21 cellular contexts compared by ENCODE assay signal in the genomic region with DNA sequence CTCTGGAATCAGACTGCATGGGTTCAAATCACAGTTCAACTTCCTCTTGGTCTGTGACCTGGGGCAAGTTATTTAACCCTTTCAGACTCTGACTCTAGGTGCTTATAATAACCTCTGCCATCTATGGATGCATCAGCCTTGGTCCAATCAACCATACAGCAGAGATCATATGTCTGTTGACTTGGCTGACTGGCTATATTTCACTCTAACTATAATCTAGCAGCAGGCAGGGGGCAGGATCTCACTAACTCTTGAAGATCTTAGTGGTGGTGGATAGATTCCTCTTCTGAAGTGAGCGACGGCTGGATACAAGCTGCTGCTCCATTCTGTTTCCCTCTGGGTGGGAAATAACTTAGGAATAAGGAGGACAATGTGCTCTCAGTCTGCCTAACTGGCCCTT.
"Had no signal": no experiment of that assay in that cellular context is flagged by ENCODE, and none has a peak within 500 bp of the region (broad histone marks: within the 10 kb centered on the region; RNA-seq: fewer than 3 reads in every experiment).

No MANE protein-coding gene starts in this region.

- DNase-seq: activated CD4-positive, alpha-beta T cell treated with anti-CD3 and anti-CD28 coated beads for 48 hours; activated CD8-positive, alpha-beta memory T cell treated with anti-CD3 and anti-CD28 coated beads, Interleukin-2, amount 50 U/mL, for 4 hours; activated CD8-positive, alpha-beta T cell treated with anti-CD3 and anti-CD28 coated beads, Interleukin-2, amount 10 ng/mL, durations not matched to agents 7 days and 5 days; activated gamma-delta T cell treated with Interleukin-2 at 50 U/mL for 16 hours; activated naive CD8-positive, alpha-beta T cell treated with anti-CD3 and anti-CD28 coated beads for 36 hours; activated T-cell treated with anti-CD3 and anti-CD28 coated beads, Interleukin-2, amount 50 U/mL, for 72 hours; amygdala; body of pancreas; caudate nucleus; heart right ventricle; left cardiac atrium; lower lobe of right lung; ovary; sigmoid colon; spleen; stimulated activated naive CD8-positive, alpha-beta T cell treated with anti-CD3 and anti-CD28 coated beads, Interleukin-15, amount 100 ng/mL, for 72 hours had no signal

- H3K27ac ChIP-seq: body of pancreas, gastroesophageal sphincter, heart right ventricle, lower lobe of right lung, ovary, sigmoid colon, spleen had no signal

- H3K4me3 Mint-ChIP-seq: activated CD8-positive, alpha-beta T cell treated with anti-CD3 and anti-CD28 coated beads, Interleukin-2, amount 10 ng/mL, durations not matched to agents 7 days and 5 days; activated naive CD8-positive, alpha-beta T cell treated with anti-CD3 and anti-CD28 coated beads for 36 hours; activated T-cell treated with anti-CD3 and anti-CD28 coated beads, Interleukin-2, amount 50 U/mL, for 72 hours; stimulated activated naive CD8-positive, alpha-beta T cell treated with anti-CD3 and anti-CD28 coated beads, Interleukin-15, amount 100 ng/mL, for 72 hours; type B pancreatic cell; WTC11 had no signal

- ATAC-seq: activated CD8-positive, alpha-beta T cell treated with anti-CD3 and anti-CD28 coated beads, Interleukin-2, amount 10 ng/mL, durations not matched to agents 7 days and 5 days; activated T-cell treated with anti-CD3 and anti-CD28 coated beads, Interleukin-2, amount 50 U/mL, for 72 hours; body of pancreas; gastroesophageal sphincter; heart right ventricle; left cardiac atrium; stimulated activated naive CD8-positive, alpha-beta T cell treated with anti-CD3 and anti-CD28 coated beads, Interleukin-15, amount 100 ng/mL, for 72 hours; WTC11 had no signal

- FAIRE-seq: colon, endometrium had no signal

- H3K9me3 Mint-ChIP-seq: activated naive CD8-positive, alpha-beta T cell treated with anti-CD3 and anti-CD28 coated beads for 36 hours; activated T-cell treated with anti-CD3 and anti-CD28 coated beads, Interleukin-2, amount 50 U/mL, for 72 hours; stimulated activated naive CD8-positive, alpha-beta T cell treated with anti-CD3 and anti-CD28 coated beads, Interleukin-15, amount 100 ng/mL, for 72 hours; type B pancreatic cell; WTC11 had no signal

- H3K36me3 Mint-ChIP-seq: type B pancreatic cell, WTC11 had no signal

- H3K27me3 Mint-ChIP-seq: activated naive CD8-positive, alpha-beta T cell treated with anti-CD3 and anti-CD28 coated beads for 36 hours; stimulated activated naive CD8-positive, alpha-beta T cell treated with anti-CD3 and anti-CD28 coated beads, Interleukin-15, amount 100 ng/mL, for 72 hours had no signal

- H3K4me1 Mint-ChIP-seq: stimulated activated naive CD8-positive, alpha-beta T cell treated with anti-CD3 and anti-CD28 coated beads, Interleukin-15, amount 100 ng/mL, for 72 hours; WTC11 had no signal

- H3K27ac Mint-ChIP-seq: activated CD8-positive, alpha-beta T cell treated with anti-CD3 and anti-CD28 coated beads, Interleukin-2, amount 10 ng/mL, durations not matched to agents 7 days and 5 days; activated naive CD8-positive, alpha-beta T cell treated with anti-CD3 and anti-CD28 coated beads for 36 hours; type B pancreatic cell; WTC11 had no signal
